In the genomic region with DNA sequence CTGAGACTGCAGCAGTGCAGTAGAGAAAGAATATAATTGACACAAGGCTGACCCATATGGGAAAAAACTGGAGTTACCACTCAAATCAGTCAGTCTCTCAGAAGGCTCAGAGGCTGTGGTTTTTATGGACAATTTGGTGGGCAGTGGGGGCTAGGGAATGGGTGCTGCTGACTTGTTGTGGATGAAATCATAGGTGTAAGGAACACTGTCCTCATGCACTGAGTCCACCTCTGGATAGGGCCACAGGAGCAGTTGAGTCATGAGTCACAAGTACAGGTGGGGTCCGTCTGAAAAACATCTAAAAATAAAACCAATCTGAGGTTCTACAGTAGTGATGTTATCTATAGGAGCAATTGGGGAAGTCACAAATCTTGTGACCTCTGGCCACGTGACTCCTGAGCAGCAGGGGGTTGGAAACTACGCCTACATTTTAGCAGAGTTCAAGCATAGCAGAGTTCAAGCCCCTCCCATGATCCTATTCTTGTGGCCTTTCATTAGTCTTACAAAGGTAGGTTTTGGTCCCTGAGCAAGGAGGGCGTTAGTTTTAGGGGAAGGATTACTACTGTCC, we compare ENCODE assay signal across 8 cellular contexts. TPM values are rescaled to one million over a fixed set of nuclear protein-coding genes. Genes with fewer than 3 reads are reported as not detected.
A peak's percentile ranks its signal among the peaks of the same experiment; 100 is the strongest.
DNase-seq lines count a peak whose midpoint lies in the region; ATAC-seq, FAIRE-seq and TF ChIP-seq lines count a peak whose summit lies in the region.

No MANE protein-coding gene starts in this region.

- H2BK120ac ChIP-seq in H1 (replicated peaks; ENCODE audit: low read depth, low read length): no peak overlapping the region
- H2BK120ac ChIP-seq in mesendoderm (ENCODE audit: low read depth, low read length): no peak overlapping the region

- POLR2A ChIA-PET in H1 (lab: Charles Lee; ENCODE audit: partially characterized antibody): no interaction called here

- CTCF ChIA-PET in H1 (lab: Charles Lee; ENCODE audit: partially characterized antibody): interaction anchor here (0.6 to 1.1 kb wide), 3 partner anchors 9 to 315 kb away, joined by 3 to 4 read pairs (median 4); no protein-coding TSS in a partner anchor

- FAIRE-seq in HTR-8/SVneo (lab: Jason Lieb, UNC) (peak; percentile 97), H1 (lab: Jason Lieb, UNC) (no peak)

- no peak overlapping the region for H2BK12ac ChIP-seq in H1 (ENCODE audit: low read depth, low read length)

- no peaks in the 10 kb centered on the region for H4K20me1 ChIP-seq in H1 (replicated peaks in 1 of 2; ENCODE audit: control insufficient read depth in 1 of 2, insufficient read depth in 2 of 2, low read length in 2 of 2)

- H4K8ac ChIP-seq in H1 (ENCODE audit: extremely low read depth, insufficient read depth, low read length) (no peak overlapping the region), mesendoderm (ENCODE audit: low read depth, low read length) (no peak overlapping the region)

- peak overlapping the region; percentile 72 for H2AFZ ChIP-seq in H1 (ENCODE audit: low read length)

- H2BK15ac ChIP-seq in H1 (ENCODE audit: low read length) (no peak overlapping the region), mesendoderm (replicated peaks; ENCODE audit: low read depth) (no peak overlapping the region)

- ATAC-seq in GM18498 (IDR thresholded peaks at IDR 0.05; ENCODE audit: unreplicated experiment) (peak; percentile 77), GM21576 (IDR thresholded peaks at IDR 0.05; ENCODE audit: unreplicated experiment) (peak; percentile 65)

- TF ChIP-seq POLR2A in H1 (IDR thresholded peaks at IDR 0.05; ENCODE audit: control extremely low read depth in 1 of 2, low read depth in 2 of 2, low read length in 2 of 2) (no peak), ovary (IDR thresholded peaks at IDR 0.05) (no peak)

- H3K27ac ChIP-seq in H1 (ENCODE audit: low read depth, low read length) (no peak overlapping the region), ovary (no peak overlapping the region), mesendoderm (ENCODE audit: low read depth, low read length) (no peak overlapping the region)

- no peak overlapping the region for H4K91ac ChIP-seq in H1 (replicated peaks; ENCODE audit: insufficient read length, low read length)

- no peak overlapping the region for H3K14ac ChIP-seq in H1 (ENCODE audit: insufficient read length)

- WGBS in H1 (ENCODE audit: extremely low coverage in 1 of 2, insufficient coverage in 1 of 2, insufficient read length in 1 of 2, insufficient replicate concordance in 2 of 2, low coverage in 1 of 2, low lambda C conversion rate in 2 of 2, missing lambda C conversion rate in 1 of 2), 2 experiments: 87% methylated on average over 4 of the region's 4 CpGs; no CpG with 5 or more reads in 1 of the 2 experiments
- WGBS in ovary, 3 donors: 47 to 54% (median 49%) methylated on average over 4 of the region's 4 CpGs
- WGBS in mesendoderm (ENCODE audit: extremely low coverage, insufficient coverage, low lambda C conversion rate): no CpG with 5 or more reads among the region's 4 CpGs

- no peak for TF ChIP-seq RAD21 in H1 (IDR thresholded peaks at IDR 0.05 in 1 of 2, conservative IDR thresholded peaks at IDR 0.05 in 1 of 2; ENCODE audit: low read depth in 2 of 2, low read length in 2 of 2)

- H3K9ac ChIP-seq in H1 (replicated peaks in 1 of 4; ENCODE audit: extremely low read depth in 1 of 4, low read depth in 3 of 4, low read length in 3 of 4): no peak overlapping the region
- H3K9ac ChIP-seq in mesendoderm (ENCODE audit: low read length): no peak overlapping the region

- H3K4me2 ChIP-seq in H1 (ENCODE audit: insufficient read depth in 1 of 2, low read depth in 2 of 2, low read length in 2 of 2) (no peak overlapping the region), mesendoderm (ENCODE audit: low read length) (no peak overlapping the region)

- no peak overlapping the region for H3K56ac ChIP-seq in H1 (replicated peaks; ENCODE audit: insufficient read length, low read depth, low read length)
- H3K56ac ChIP-seq in mesendoderm (ENCODE audit: low read length): no peak overlapping the region

- H2BK20ac ChIP-seq in H1 (ENCODE audit: low read length): no peak overlapping the region

- H3K4me1 ChIP-seq in H1 (replicated peaks in 1 of 4; ENCODE audit: control insufficient read depth in 3 of 4, insufficient read depth in 4 of 4, low read length in 3 of 4): peaks cover 0 to 3% (median 0%) of the 10 kb centered on the region in 4 experiments; a peak in 2 of 7 replicates
- no peaks in the 10 kb centered on the region for H3K4me1 ChIP-seq in ovary (ENCODE audit: insufficient read depth)
- no peaks in the 10 kb centered on the region for H3K4me1 ChIP-seq in mesendoderm (ENCODE audit: control insufficient read depth, low read depth, low read length)

- H3K4me3 ChIP-seq in H1 (ENCODE audit: extremely low read depth in 1 of 4, insufficient read depth in 2 of 4, low read depth in 3 of 4, low read length in 4 of 4): no peak overlapping the region
- no peak overlapping the region for H3K4me3 ChIP-seq in ovary
- no peak overlapping the region for H3K4me3 ChIP-seq in mesendoderm (ENCODE audit: low read length)

- no peak for TF ChIP-seq EP300 in H1 (IDR thresholded peaks at IDR 0.05; ENCODE audit: borderline replicate concordance in 1 of 2, low read depth in 2 of 2, low read length in 2 of 2)
- TF ChIP-seq EP300 in ovary (IDR thresholded peaks at IDR 0.05): no peak

- H3K18ac ChIP-seq in H1 (ENCODE audit: extremely low read depth, low read length): no peak overlapping the region
- no peak overlapping the region for H3K18ac ChIP-seq in mesendoderm (ENCODE audit: low read length)

- intact Hi-C loops in ovary (cut with DNase I): no loop called here

- no peak overlapping the region for H3K23ac ChIP-seq in H1 (ENCODE audit: insufficient read length)
- H3K23ac ChIP-seq in mesendoderm (ENCODE audit: low read length): no peak overlapping the region

- H3K9me3 ChIP-seq in H1 (ENCODE audit: insufficient read depth in 2 of 2, low read depth in 1 of 2, low read length in 1 of 2): no peaks in the 10 kb centered on the region
- H3K9me3 ChIP-seq in ovary: no peaks in the 10 kb centered on the region

- DNase-seq in HTR-8/SVneo (ENCODE audit: insufficient read length, low spot score) (no peak), H1 (ENCODE audit: low read depth in 1 of 2, low spot score in 2 of 2) (no peak), ovary (no peak), AG08396 (ENCODE audit: low spot score) (no peak), mesendoderm (no peak)
- no peak for DNase-seq in stimulated activated naive CD4-positive, alpha-beta T cell (lab: John Stamatoyannopoulos, UW)

- no peaks in the 10 kb centered on the region for H3K23me2 ChIP-seq in H1 (ENCODE audit: low read depth, low read length)

- TF ChIP-seq CTCF in H1 (IDR thresholded peaks at IDR 0.05; ENCODE audit: control extremely low read depth in 1 of 3, insufficient read depth in 1 of 3, low read depth in 1 of 3, low read length in 3 of 3) (no peak), ovary (IDR thresholded peaks at IDR 0.05) (no peak)

- H3K36me3 ChIP-seq in H1 (ENCODE audit: control insufficient read depth in 2 of 4, insufficient read depth in 4 of 4, low read length in 3 of 4): no peaks in the 10 kb centered on the region
- no peaks in the 10 kb centered on the region for H3K36me3 ChIP-seq in ovary
- H3K36me3 ChIP-seq in mesendoderm (ENCODE audit: control insufficient read depth, insufficient read depth, low read length): no peaks in the 10 kb centered on the region

- H2AK5ac ChIP-seq in H1 (ENCODE audit: low read depth, low read length) (no peak overlapping the region), mesendoderm (ENCODE audit: low read length) (no peak overlapping the region)

- no peak overlapping the region for H3K4ac ChIP-seq in H1 (replicated peaks; ENCODE audit: insufficient read length, low read depth, low read length)
- no peak overlapping the region for H3K4ac ChIP-seq in mesendoderm (ENCODE audit: low read depth, low read length)

- H3K27me3 ChIP-seq in H1 (replicated peaks in 1 of 4; ENCODE audit: control insufficient read depth in 3 of 4, extremely low read depth in 1 of 4, insufficient read depth in 3 of 4, low read length in 3 of 4) (no peaks in the 10 kb centered on the region), ovary (no peaks in the 10 kb centered on the region), mesendoderm (ENCODE audit: insufficient read depth, low read length, poor library complexity) (no peaks in the 10 kb centered on the region)

- no peak overlapping the region for H2BK5ac ChIP-seq in H1 (ENCODE audit: low read depth, low read length)
- no peak overlapping the region for H2BK5ac ChIP-seq in mesendoderm (ENCODE audit: low read length)

- H3K79me2 ChIP-seq in H1 (ENCODE audit: control insufficient read depth in 1 of 2, insufficient read depth in 2 of 2, low read length in 2 of 2): no peaks in the 10 kb centered on the region
- H3K79me2 ChIP-seq in mesendoderm (ENCODE audit: control insufficient read depth, insufficient read depth, low read length): no peaks in the 10 kb centered on the region

- H3K79me1 ChIP-seq in H1 (ENCODE audit: low read depth, low read length) (no peaks in the 10 kb centered on the region), mesendoderm (ENCODE audit: low read length) (no peaks in the 10 kb centered on the region)

- H4K5ac ChIP-seq in H1 (ENCODE audit: insufficient read length, low read depth, low read length) (no peak overlapping the region), mesendoderm (ENCODE audit: low read length) (no peak overlapping the region)

TF ChIP-seq in H1, 55 proteins besides CTCF, POLR2A, EP300 and RAD21:
- TF ChIP-seq USF2 (IDR thresholded peaks at IDR 0.05; ENCODE audit: low read length) (0 out of 2 replicates have a peak, but pooled peaks have one; percentile 20), YY1 (IDR thresholded peaks at IDR 0.05; ENCODE audit: low read depth, low read length) (no peak), CREB1 (IDR thresholded peaks at IDR 0.05) (no peak)

RNA-seq across cellular contexts. Expression of gene SGPP1, which starts 18.1 kb away (rescaled TPM):
- total RNA-seq in H1 (2021; fragmentation: NEBNext Ultra II Directional; extraction: Animal tissue kit (Norgen Biotek cat#: 25700)): 6.8 and 8.1 TPM in 2 replicates
- polyA plus RNA-seq in H1 (2011; rRNA removed) (5.1 and 5.7 TPM in 2 replicates), ovary (10 to 100 TPM in 1 of 2 donors, 1 to 10 TPM in 1; 7.6 to 11.7 TPM)
- polyA plus RNA-seq in H1 (2011; cell fraction: cytosol; rRNA removed): 4.9 TPM
- polyA plus RNA-seq in H1 (2011; cell fraction: nucleus; rRNA removed): 2.8 TPM
- polyA plus RNA-seq in H1 (2012, experiment 1 of 2): 3.3 to 5.5 TPM (median 3.6 TPM) in 4 replicates
- polyA plus RNA-seq in H1 (2012, experiment 2 of 2): 0.91 TPM
- 13.1 TPM for polyA plus RNA-seq in H1 (2013, experiment 1 of 2)
- 13.8 TPM for polyA plus RNA-seq in H1 (2013, experiment 2 of 2)
- 3.6 and 4.8 TPM in 2 replicates for polyA minus RNA-seq in H1 (2011; rRNA and poly(A)+ RNA removed)
- 3.0 TPM for polyA minus RNA-seq in H1 (2011; cell fraction: cytosol; rRNA and poly(A)+ RNA removed)
- 3.6 TPM for polyA minus RNA-seq in H1 (2011; cell fraction: nucleus; rRNA and poly(A)+ RNA removed)
- 10 to 100 TPM; 11.2 to 18.4 (median 14.4) TPM for total RNA-seq in ovary
- polyA plus RNA-seq in mesendoderm (2013, experiment 1 of 2): 5.6 TPM
- 6.3 TPM for polyA plus RNA-seq in mesendoderm (2013, experiment 2 of 2)
